In genomic region chr9:106916491-106917235, GRCh38 we compare ENCODE assay signal across 9 cellular contexts. TPM values are rescaled to one million over a fixed set of nuclear protein-coding genes. Genes with fewer than 3 reads are reported as not detected.
A peak's percentile ranks its signal among the peaks of the same experiment; 100 is the strongest.
DNase-seq lines count a peak whose midpoint lies in the region; ATAC-seq, FAIRE-seq and TF ChIP-seq lines count a peak whose summit lies in the region.
"Had no signal": no experiment of that assay in that cellular context is flagged by ENCODE, and none has a peak within 500 bp of the region (broad histone marks: within the 10 kb centered on the region; RNA-seq: fewer than 3 reads in every experiment).

No MANE protein-coding gene starts in this region.

- peak overlapping the region; percentile 76 for H3K27ac ChIP-seq in astrocyte (ENCODE audit: low read depth, low read length)
- H3K27ac ChIP-seq in smooth muscle cell (ENCODE audit: low read depth), result peak overlapping the region; percentile 90

- H3K36me3 Mint-ChIP-seq in astrocyte (ENCODE audit: low read depth, unreplicated experiment), result peaks cover 21% of the 10 kb centered on the region

- H3K27ac Mint-ChIP-seq in astrocyte (ENCODE audit: unreplicated experiment), result peak overlapping the region; percentile 91

- no peak overlapping the region for H2AFZ ChIP-seq in astrocyte (ENCODE audit: low read depth, low read length)
- no peak overlapping the region for H2AFZ ChIP-seq in smooth muscle cell (ENCODE audit: low read depth)

- no peak for ATAC-seq in GM21447 (IDR thresholded peaks at IDR 0.05; ENCODE audit: unreplicated experiment)

- H3K27me3 Mint-ChIP-seq in astrocyte (ENCODE audit: low read depth, unreplicated experiment), result no peaks in the 10 kb centered on the region

- no peaks in the 10 kb centered on the region for H3K27me3 ChIP-seq in astrocyte (ENCODE audit: insufficient read depth, low read length)
- H3K27me3 ChIP-seq in smooth muscle cell (ENCODE audit: low read depth), result no peaks in the 10 kb centered on the region

- peaks cover 75% of the 10 kb centered on the region for H3K4me1 Mint-ChIP-seq in astrocyte (ENCODE audit: low read depth, unreplicated experiment)

- peak overlapping the region; percentile 59 for H3K9ac ChIP-seq in astrocyte (ENCODE audit: low read length)
- peak overlapping the region; percentile 70 for H3K9ac ChIP-seq in smooth muscle cell (ENCODE audit: low read depth)

- 38% methylated on average over 8 of the region's 8 CpGs for WGBS in smooth muscle cell (ENCODE audit: low lambda C conversion rate)

- H3K4me1 ChIP-seq in astrocyte (ENCODE audit: insufficient read depth, low read length) (peaks cover 35% of the 10 kb centered on the region), smooth muscle cell (ENCODE audit: low read depth) (peaks cover 27% of the 10 kb centered on the region)

- TF ChIP-seq CTCF in astrocyte (IDR thresholded peaks at IDR 0.05; ENCODE audit: insufficient read depth, low read depth, low read length) (no peak), smooth muscle cell (IDR thresholded peaks at IDR 0.05; ENCODE audit: borderline replicate concordance, insufficient read depth, poor library complexity, severe bottlenecking) (no peak), GM13977 (IDR thresholded peaks at IDR 0.05; ENCODE audit: extremely low read depth, insufficient read depth, missing control alignments) (no peak)

- in situ Hi-C loops in GM13977 (cut with MboI; ENCODE audit: low pct_unique_long_range_greater_than_20kb, low sequenced_read_pairs, unreplicated experiment), result no loop called here

- H3K9me3 Mint-ChIP-seq in astrocyte (ENCODE audit: unreplicated experiment), result no peaks in the 10 kb centered on the region

- H3K9me3 ChIP-seq in astrocyte (ENCODE audit: insufficient read depth, low read depth, low read length) (no peaks in the 10 kb centered on the region), smooth muscle cell (replicated peaks; ENCODE audit: low read depth) (no peaks in the 10 kb centered on the region)

- H3K36me3 ChIP-seq in astrocyte (ENCODE audit: insufficient read depth, low read length), result no peaks in the 10 kb centered on the region
- H3K36me3 ChIP-seq in smooth muscle cell (ENCODE audit: low read depth), result no peaks in the 10 kb centered on the region

- H3K79me2 ChIP-seq in astrocyte (ENCODE audit: insufficient read depth, low read length) (peaks cover 24% of the 10 kb centered on the region), smooth muscle cell (ENCODE audit: low read depth) (peaks cover 77% of the 10 kb centered on the region)

- H3K4me3 Mint-ChIP-seq in astrocyte (ENCODE audit: unreplicated experiment), result peak overlapping the region; percentile 10

- peaks cover 16% of the 10 kb centered on the region for H3F3A ChIP-seq in smooth muscle cell (ENCODE audit: low read depth)

- H3K4me2 ChIP-seq in astrocyte (ENCODE audit: low read length), result peak overlapping the region; percentile 73
- H3K4me2 ChIP-seq in smooth muscle cell, result peak overlapping the region; percentile 63

- no peak overlapping the region for H3K4me3 ChIP-seq in astrocyte (ENCODE audit: insufficient read depth, low read depth, low read length)
- no peak overlapping the region for H3K4me3 ChIP-seq in smooth muscle cell

- peak; percentile 59 for DNase-seq in HT-29 (ENCODE audit: low spot score)
- DNase-seq in astrocyte (ENCODE audit: low read depth), result peak; percentile 93
- DNase-seq in smooth muscle cell (lab: John Stamatoyannopoulos, UW; ENCODE audit: unreplicated experiment), result no peak
- DNase-seq in MV-4-11 (lab: John Stamatoyannopoulos, UW), result no peak
- DNase-seq in GM13977 (ENCODE audit: low spot score), result no peak
- DNase-seq: NCI-H1930; stimulated activated naive CD4-positive, alpha-beta T cell treated with Interleukin-2 at 50 U/mL for 16 hours had no signal

- no peaks in the 10 kb centered on the region for H4K20me1 ChIP-seq in astrocyte (ENCODE audit: insufficient read depth, low read length)
- no peaks in the 10 kb centered on the region for H4K20me1 ChIP-seq in smooth muscle cell (ENCODE audit: low read depth)

- FAIRE-seq in astrocyte (lab: Jason Lieb, UNC) (peak; percentile 71), islet of Langerhans (lab: Jason Lieb, UNC) (peak; percentile 51)

RNA-seq across cellular contexts. Expression of gene ZNF462, which starts 53.7 kb away (rescaled TPM):
- total RNA-seq in HT-29 (2014; rRNA removed; shearing (Covaris generic)), result 0.26 and 0.92 TPM in 2 replicates
- total RNA-seq in astrocyte (98.4 and 126 TPM in 2 replicates), smooth muscle cell (29.9 and 32.2 TPM in 2 replicates)
- 9.1 and 9.3 TPM in 2 replicates for polyA plus RNA-seq in smooth muscle cell

Comparison
In these comparisons a context has a peak if more than half of its experiments do, and no peak if none do; other contexts are left out.
1. DNase-seq: peak in HT-29 (single experiment) and astrocyte (single experiment); none in smooth muscle cell (single experiment), MV-4-11 (single experiment) and GM13977 (single experiment).
2. RNA of gene ZNF462, which starts 53.7 kb away (total RNA-seq): 98.4 to 126 TPM in astrocyte and 29.9 to 32.2 TPM in smooth muscle cell; 0.26 to 0.92 TPM in HT-29; every median in the first group is over 10 times any median in the second.